ENCODE assay signal across 31 cellular contexts in the genomic region with DNA sequence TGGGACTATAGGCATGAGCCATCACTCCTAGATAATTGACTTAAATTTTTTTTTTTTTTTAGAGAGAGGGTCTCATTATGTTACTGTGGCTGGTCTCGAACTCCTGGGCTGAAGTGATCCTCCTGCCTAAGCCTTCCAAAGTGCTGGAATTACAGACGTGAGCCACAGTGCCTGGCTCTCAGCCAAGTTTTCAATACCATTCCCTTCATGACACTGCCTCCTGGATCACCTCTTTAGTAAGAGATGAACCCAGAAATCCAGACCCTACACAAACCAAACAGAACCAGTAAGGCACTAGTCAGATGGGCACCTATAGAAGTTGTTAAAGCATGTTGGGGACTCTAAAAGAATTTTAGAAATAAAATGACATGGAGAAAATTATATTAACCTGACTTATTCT. TPM values are rescaled to one million over a fixed set of nuclear protein-coding genes. Genes with fewer than 3 reads are reported as not detected.
"Had no signal": no experiment of that assay in that cellular context is flagged by ENCODE, and none has a peak within 500 bp of the region (broad histone marks: within the 10 kb centered on the region; RNA-seq: fewer than 3 reads in every experiment).

No MANE protein-coding gene starts in this region.

- H2AFZ ChIP-seq: parathyroid adenoma had no signal

- H3K4me1 ChIP-seq: parathyroid adenoma, psoas muscle, spleen, stomach, thyroid gland, tibial nerve, upper lobe of left lung, uterus had no signal

- H3K79me2 ChIP-seq: parathyroid adenoma had no signal

- H3K4me1 Mint-ChIP-seq: naive B cell; naive thymus-derived CD8-positive, alpha-beta T cell; stimulated activated effector memory CD8-positive, alpha-beta T cell treated with anti-CD3 and anti-CD28 coated beads, Interleukin-12 subunit alpha, Interleukin-12 subunit beta, amount 100 ng/mL, for 72 hours; stimulated activated naive B cell treated with anti-CD40 and anti-IgM and Interleukin-4, amounts not matched to agents 10 μg/mL and 1 μg/mL and 100 μg/mL, for 72 hours had no signal

- H3K9me3 ChIP-seq: neutrophil, ovary, psoas muscle, thoracic aorta, thyroid gland, upper lobe of left lung had no signal

- H3K27ac Mint-ChIP-seq: naive B cell; naive thymus-derived CD8-positive, alpha-beta T cell; natural killer cell treated with Interleukin-12 subunit alpha and Interleukin-12 subunit beta and Interleukin-15 and Interleukin-18, amount 100 ng/mL, for 72 hours; nephron progenitor cell; progenitor cell of endocrine pancreas; stimulated activated effector memory CD8-positive, alpha-beta T cell treated with anti-CD3 and anti-CD28 coated beads, Interleukin-12 subunit alpha, Interleukin-12 subunit beta, amount 100 ng/mL, for 72 hours; stimulated activated naive B cell treated with anti-CD40 and anti-IgM and Interleukin-4, amounts not matched to agents 10 μg/mL and 1 μg/mL and 100 μg/mL, for 72 hours; stimulated activated naive CD8-positive, alpha-beta T cell treated with anti-CD3 and anti-CD28 coated beads, Interleukin-15, Interleukin-2, amounts not matched to agents 100 ng/mL and 50 ng/mL, for 24 hours had no signal

- H3K36me3 ChIP-seq: neutrophil, ovary, spleen, stomach, thoracic aorta, thyroid gland, tibial nerve, upper lobe of left lung, uterus had no signal

- H3K9ac ChIP-seq: parathyroid adenoma had no signal

- H3K27ac ChIP-seq: neutrophil, ovary, parathyroid adenoma, psoas muscle, skin epidermis, spleen, stomach, thoracic aorta, thyroid gland, tibial nerve, upper lobe of left lung, uterus had no signal

- ATAC-seq: naive thymus-derived CD8-positive, alpha-beta T cell; natural killer cell treated with Interleukin-12 subunit alpha and Interleukin-12 subunit beta and Interleukin-15 and Interleukin-18, amount 100 ng/mL, for 72 hours; psoas muscle; right cardiac atrium; sciatic nerve; stimulated activated effector memory CD8-positive, alpha-beta T cell treated with anti-CD3 and anti-CD28 coated beads, Interleukin-12 subunit alpha, Interleukin-12 subunit beta, amount 100 ng/mL, for 72 hours; stimulated activated naive B cell treated with anti-CD40 and anti-IgM and Interleukin-4, amounts not matched to agents 10 μg/mL and 1 μg/mL and 100 μg/mL, for 72 hours had no signal

- H3K27me3 ChIP-seq: ovary, thyroid gland, upper lobe of left lung, uterus had no signal

- DNase-seq: naive B cell; naive thymus-derived CD8-positive, alpha-beta T cell; nephron progenitor cell; nucleus accumbens; ovary; posterior cingulate gyrus; psoas muscle; right cardiac atrium; spleen; stimulated activated CD4-positive, alpha-beta T cell treated with anti-CD3 and anti-CD28 coated beads, Interleukin-12 subunit alpha, Interleukin-12 subunit beta, amount 100 ng/mL, for 4 hours; stimulated activated CD4-positive, alpha-beta T cell treated with anti-CD3 and anti-CD28 coated beads, Interleukin-1b, Interleukin-23, amount 100 ng/mL, for 48 hours; stimulated activated CD4-positive, alpha-beta T cell treated with anti-CD3 and anti-CD28 coated beads, Interleukin-4, amount 100 ng/mL, for 24 hours; stimulated activated naive B cell treated with anti-CD40 and anti-IgM and Interleukin-4, amounts not matched to agents 10 μg/mL and 1 μg/mL and 100 μg/mL, for 72 hours; stimulated activated naive CD4-positive, alpha-beta T cell treated with Interleukin-2 at 50 U/mL for 16 hours; stomach; thyroid gland; trophoblast cell; upper lobe of left lung; uterus had no signal

- H3K4me3 ChIP-seq: ovary, psoas muscle, skin epidermis, smooth muscle cell, spleen, stomach, thoracic aorta, thyroid gland, tibial nerve, upper lobe of left lung, uterus had no signal

- H3K9me3 Mint-ChIP-seq: natural killer cell treated with Interleukin-12 subunit alpha and Interleukin-12 subunit beta and Interleukin-15 and Interleukin-18, amount 100 ng/mL, for 72 hours; neural crest cell; stimulated activated effector memory CD8-positive, alpha-beta T cell treated with anti-CD3 and anti-CD28 coated beads, Interleukin-12 subunit alpha, Interleukin-12 subunit beta, amount 100 ng/mL, for 72 hours; stimulated activated naive CD8-positive, alpha-beta T cell treated with anti-CD3 and anti-CD28 coated beads, Interleukin-15, Interleukin-2, amounts not matched to agents 100 ng/mL and 50 ng/mL, for 24 hours had no signal

- H3K36me3 Mint-ChIP-seq: naive B cell; natural killer cell treated with Interleukin-12 subunit alpha and Interleukin-12 subunit beta and Interleukin-15 and Interleukin-18, amount 100 ng/mL, for 72 hours; stimulated activated effector memory CD8-positive, alpha-beta T cell treated with anti-CD3 and anti-CD28 coated beads, Interleukin-12 subunit alpha, Interleukin-12 subunit beta, amount 100 ng/mL, for 72 hours; stimulated activated naive B cell treated with anti-CD40 and anti-IgM and Interleukin-4, amounts not matched to agents 10 μg/mL and 1 μg/mL and 100 μg/mL, for 72 hours had no signal

- H3K4me3 Mint-ChIP-seq: naive B cell; naive thymus-derived CD8-positive, alpha-beta T cell; natural killer cell treated with Interleukin-12 subunit alpha and Interleukin-12 subunit beta and Interleukin-15 and Interleukin-18, amount 100 ng/mL, for 72 hours; nephron progenitor cell; neural crest cell; stimulated activated effector memory CD8-positive, alpha-beta T cell treated with anti-CD3 and anti-CD28 coated beads, Interleukin-12 subunit alpha, Interleukin-12 subunit beta, amount 100 ng/mL, for 72 hours; stimulated activated naive B cell treated with anti-CD40 and anti-IgM and Interleukin-4, amounts not matched to agents 10 μg/mL and 1 μg/mL and 100 μg/mL, for 72 hours; stimulated activated naive CD8-positive, alpha-beta T cell treated with anti-CD3 and anti-CD28 coated beads, Interleukin-15, Interleukin-2, amounts not matched to agents 100 ng/mL and 50 ng/mL, for 24 hours had no signal

- H3K4me2 ChIP-seq: smooth muscle cell had no signal

RNA-seq across cellular contexts. Expression of gene RIMS4, which starts 18.3 kb away (rescaled TPM):
- total RNA-seq: naive thymus-derived CD8-positive, alpha-beta T cell; natural killer cell treated with Interleukin-12 subunit alpha and Interleukin-12 subunit beta and Interleukin-15 and Interleukin-18, amount 100 ng/mL, for 72 hours; smooth muscle cell; spleen had no signal
